In the genomic region with DNA sequence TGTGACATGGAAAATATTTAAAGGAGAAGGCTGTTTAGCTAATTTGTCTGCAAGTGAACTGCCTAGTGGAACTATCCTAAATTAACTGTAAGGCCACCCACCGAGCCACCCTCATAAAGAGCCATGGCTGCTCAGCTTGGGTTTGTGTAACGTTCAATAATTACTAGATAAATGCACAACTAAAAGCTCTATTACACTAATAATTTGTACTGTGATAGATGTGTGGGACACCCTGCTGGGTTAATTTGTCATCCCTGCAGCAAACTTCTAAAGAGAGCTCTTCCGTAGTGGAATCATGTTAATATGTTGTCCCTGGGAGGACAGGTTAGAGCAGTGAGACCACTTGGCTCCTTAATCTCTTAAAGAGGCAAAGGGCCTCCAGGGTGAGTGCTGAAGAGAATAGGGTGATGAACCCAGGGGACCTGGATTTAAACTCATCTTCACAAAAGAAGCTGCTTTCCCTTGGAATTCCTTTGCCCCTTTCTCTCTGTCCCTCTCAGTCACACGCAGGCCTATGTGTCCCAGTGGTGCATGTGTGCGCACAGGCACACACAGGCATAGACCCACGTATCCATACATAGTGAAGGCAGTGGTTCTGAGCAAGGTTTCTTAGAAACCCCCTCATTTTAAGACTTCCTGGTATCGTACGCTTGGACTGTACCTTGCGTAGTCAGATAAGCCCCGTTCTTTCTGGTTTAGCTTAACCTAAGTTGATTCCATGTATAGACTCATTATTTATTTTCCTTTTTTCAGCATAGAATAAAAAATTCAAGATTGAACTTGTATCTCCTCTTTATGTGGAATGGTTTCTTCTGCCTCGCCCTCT, we compare ENCODE assay signal across 26 cellular contexts.
DNase-seq lines count a peak whose midpoint lies in the region; ATAC-seq and TF ChIP-seq lines count a peak whose summit lies in the region.
"Had no signal": no experiment of that assay in that cellular context is flagged by ENCODE, and none has a peak within 500 bp of the region (broad histone marks: within the 10 kb centered on the region; RNA-seq: fewer than 3 reads in every experiment).

No MANE protein-coding gene starts in this region.

- H3K4me2 ChIP-seq in hepatocyte: no peak overlapping the region

- POLR2A ChIA-PET in A673 (lab: Charles Lee; ENCODE audit: low non-redundant PET) (interaction anchor here (0.5 kb wide), 1 partner anchor 114 kb away, joined by 3 read pairs; no protein-coding TSS in a partner anchor), MCF 10A (lab: Yijun Ruan, JAX) (interaction anchor here (0.5 to 0.7 kb wide), 2 partner anchors 214 to 418 kb away, joined by 3 read pairs; no protein-coding TSS in a partner anchor)

- H3K27ac Mint-ChIP-seq in MCF 10A (ENCODE audit: low read depth, unreplicated experiment) (no peak overlapping the region), endothelial cell (ENCODE audit: unreplicated experiment) (no peak overlapping the region)
- H3K27ac Mint-ChIP-seq: activated CD4-positive, alpha-beta T cell treated with anti-CD3 and anti-CD28 coated beads for 36 hours; activated CD8-positive, alpha-beta T cell treated with anti-CD3 and anti-CD28 coated beads, Interleukin-2, amount 10 ng/mL, durations not matched to agents 7 days and 5 days; activated naive CD8-positive, alpha-beta T cell treated with anti-CD3 and anti-CD28 coated beads, Interleukin-2, amount 10 ng/mL, durations not matched to agents 7 days and 5 days; CD8-positive, alpha-beta T cell; progenitor cell of endocrine pancreas had no signal

- no peak for ATAC-seq in GM21447 (IDR thresholded peaks at IDR 0.05; ENCODE audit: unreplicated experiment)
- ATAC-seq in GM18858 (IDR thresholded peaks at IDR 0.05; ENCODE audit: unreplicated experiment): no peak
- ATAC-seq: activated CD4-positive, alpha-beta T cell treated with anti-CD3 and anti-CD28 coated beads for 36 hours; activated CD8-positive, alpha-beta T cell treated with anti-CD3 and anti-CD28 coated beads, Interleukin-2, amount 10 ng/mL, durations not matched to agents 7 days and 5 days; CD8-positive, alpha-beta T cell; esophagus mucosa had no signal

- H4K20me1 ChIP-seq in hepatocyte (ENCODE audit: insufficient read depth, poor library complexity, severe bottlenecking): no peaks in the 10 kb centered on the region

- CTCF ChIA-PET in A673 (lab: Charles Lee): interaction anchor here (0.5 to 1.0 kb wide), 4 partner anchors 11 to 544 kb away, joined by 3 to 6 read pairs (median 3); no protein-coding TSS in a partner anchor
- CTCF ChIA-PET in MCF 10A (lab: Yijun Ruan, JAX): interaction anchor here (0.6 to 1.2 kb wide), 5 partner anchors 56 to 992 kb away, joined by 3 to 4 read pairs (median 3); no protein-coding TSS in a partner anchor

- intact Hi-C loops in A673 (cut with micrococcal nuclease; ENCODE audit: unreplicated experiment): no loop called here
- intact Hi-C loops in MCF 10A (cut with micrococcal nuclease): no loop called here

- H3K36me3 Mint-ChIP-seq in MCF 10A (ENCODE audit: insufficient read depth, unreplicated experiment) (peaks cover 43% of the 10 kb centered on the region), endothelial cell (ENCODE audit: low read depth, unreplicated experiment) (peaks cover 6% of the 10 kb centered on the region)
- H3K36me3 Mint-ChIP-seq: activated naive CD8-positive, alpha-beta T cell treated with anti-CD3 and anti-CD28 coated beads, Interleukin-2, amount 10 ng/mL, durations not matched to agents 7 days and 5 days had no signal

- H3K27ac ChIP-seq in A673 (ENCODE audit: low read depth, low read length, poor library complexity, severe bottlenecking) (no peak overlapping the region), hepatocyte (peak overlapping the region; percentile 33)
- H3K27ac ChIP-seq: ascending aorta, heart right ventricle, uterus had no signal

- H3K27me3 Mint-ChIP-seq in MCF 10A (ENCODE audit: insufficient read depth, unreplicated experiment) (no peaks in the 10 kb centered on the region), endothelial cell (ENCODE audit: unreplicated experiment) (no peaks in the 10 kb centered on the region)
- H3K27me3 Mint-ChIP-seq: activated CD4-positive, alpha-beta T cell treated with anti-CD3 and anti-CD28 coated beads for 36 hours; activated naive CD8-positive, alpha-beta T cell treated with anti-CD3 and anti-CD28 coated beads, Interleukin-2, amount 10 ng/mL, durations not matched to agents 7 days and 5 days; progenitor cell of endocrine pancreas had no signal

- H3K4me1 ChIP-seq in A673 (ENCODE audit: insufficient read depth, low read length, poor library complexity, severe bottlenecking): peaks cover 17% of the 10 kb centered on the region
- no peaks in the 10 kb centered on the region for H3K4me1 ChIP-seq in hepatocyte (ENCODE audit: insufficient read depth)
- H3K4me1 ChIP-seq: uterus had no signal

- no peak overlapping the region for H3K4me3 Mint-ChIP-seq in MCF 10A (ENCODE audit: unreplicated experiment)
- no peak overlapping the region for H3K4me3 Mint-ChIP-seq in endothelial cell (ENCODE audit: unreplicated experiment)
- H3K4me3 Mint-ChIP-seq: activated CD4-positive, alpha-beta T cell treated with anti-CD3 and anti-CD28 coated beads for 36 hours; activated CD8-positive, alpha-beta T cell treated with anti-CD3 and anti-CD28 coated beads, Interleukin-2, amount 10 ng/mL, durations not matched to agents 7 days and 5 days; activated naive CD8-positive, alpha-beta T cell treated with anti-CD3 and anti-CD28 coated beads, Interleukin-2, amount 10 ng/mL, durations not matched to agents 7 days and 5 days; CD8-positive, alpha-beta T cell had no signal

- H3K27me3 ChIP-seq in A673 (replicated peaks; ENCODE audit: insufficient read depth, low read depth, low read length, poor library complexity): no peaks in the 10 kb centered on the region
- no peaks in the 10 kb centered on the region for H3K27me3 ChIP-seq in hepatocyte
- H3K27me3 ChIP-seq: ascending aorta, heart right ventricle, uterus had no signal

- H3K9me2 ChIP-seq in hepatocyte (replicated peaks; ENCODE audit: insufficient read depth): no peaks in the 10 kb centered on the region

- H3K4me1 Mint-ChIP-seq in MCF 10A (ENCODE audit: insufficient read depth, unreplicated experiment) (peaks cover 15% of the 10 kb centered on the region), endothelial cell (ENCODE audit: unreplicated experiment) (no peaks in the 10 kb centered on the region)
- H3K4me1 Mint-ChIP-seq: activated CD4-positive, alpha-beta T cell treated with anti-CD3 and anti-CD28 coated beads for 36 hours had no signal

- peak; percentile 84 for DNase-seq in A673 (ENCODE audit: low spot score)
- peak; percentile 82 for DNase-seq in NCI-H1417 treated with DMSO at 0.1 percent for 48 hours (lab: John Stamatoyannopoulos, UW)
- DNase-seq in NCI-H82 (lab: John Stamatoyannopoulos, UW): peak; percentile 52
- DNase-seq in hepatocyte (ENCODE audit: low spot score): no peak
- DNase-seq in MCF 10A (ENCODE audit: unreplicated experiment): no peak
- DNase-seq in endothelial cell (ENCODE audit: low spot score): no peak
- DNase-seq: activated CD4-positive, alpha-beta T cell treated with anti-CD3 and anti-CD28 coated beads for 36 hours; activated CD8-positive, alpha-beta T cell treated with anti-CD3 and anti-CD28 coated beads, Interleukin-2, amount 10 ng/mL, durations not matched to agents 7 days and 5 days; activated naive CD8-positive, alpha-beta T cell treated with anti-CD3 and anti-CD28 coated beads, Interleukin-2, amount 10 ng/mL, durations not matched to agents 7 days and 5 days; activated T-cell treated with anti-CD3 and anti-CD28 coated beads for 4 hours; caudate nucleus; CD8-positive, alpha-beta T cell; DMS 273 treated with DMSO at 0.1 percent for 48 hours; foreskin fibroblast; heart right ventricle; IMR-90; mammary epithelial cell; NCI-H1092; stimulated activated naive CD4-positive, alpha-beta T cell treated with Interleukin-2 at 50 U/mL for 16 hours; uterus had no signal

- peaks cover 3% of the 10 kb centered on the region for H3K9me3 ChIP-seq in A673 (ENCODE audit: low read depth, low read length, poor library complexity, severe bottlenecking)
- no peaks in the 10 kb centered on the region for H3K9me3 ChIP-seq in hepatocyte (ENCODE audit: low read depth)
- H3K9me3 ChIP-seq: thoracic aorta had no signal

- H3K79me2 ChIP-seq in hepatocyte: no peaks in the 10 kb centered on the region

- TF ChIP-seq CTCF in A673 (conservative IDR thresholded peaks at IDR 0.05; ENCODE audit: low read depth, low read length) (no peak), hepatocyte (IDR thresholded peaks at IDR 0.05; ENCODE audit: poor library complexity) (no peak), MCF 10A (IDR thresholded peaks at IDR 0.05; ENCODE audit: unreplicated experiment) (no peak), endothelial cell (IDR thresholded peaks at IDR 0.05; ENCODE audit: unreplicated experiment) (no peak)

- H2AFZ ChIP-seq in hepatocyte: no peak overlapping the region

- 76% methylated on average over 11 of the region's 11 CpGs for WGBS in hepatocyte (ENCODE audit: low lambda C conversion rate, missing lambda C conversion rate)

- BruUV-seq in A673 (replicated peaks; lab: Mats Ljungman, UMichigan) (no TSS peak), MCF 10A (replicated peaks; lab: Mats Ljungman, UMichigan) (no TSS peak)

- H3K9me3 Mint-ChIP-seq in MCF 10A (ENCODE audit: unreplicated experiment) (no peaks in the 10 kb centered on the region), endothelial cell (ENCODE audit: unreplicated experiment) (no peaks in the 10 kb centered on the region)
- H3K9me3 Mint-ChIP-seq: activated naive CD8-positive, alpha-beta T cell treated with anti-CD3 and anti-CD28 coated beads, Interleukin-2, amount 10 ng/mL, durations not matched to agents 7 days and 5 days; CD8-positive, alpha-beta T cell had no signal

- no peak overlapping the region for H3K4me3 ChIP-seq in A673 (ENCODE audit: low read depth, low read length, poor library complexity, severe bottlenecking)
- no peak overlapping the region for H3K4me3 ChIP-seq in hepatocyte
- H3K4me3 ChIP-seq: ascending aorta, heart right ventricle, thoracic aorta, uterus had no signal

- H3K36me3 ChIP-seq in A673 (ENCODE audit: insufficient read depth, low read length, poor library complexity, severe bottlenecking): peaks cover 14% of the 10 kb centered on the region
- H3K36me3 ChIP-seq in hepatocyte (replicated peaks; ENCODE audit: insufficient read depth, low read depth): no peaks in the 10 kb centered on the region
- H3K36me3 ChIP-seq: uterus had no signal

Comparison
In these comparisons a context has a peak if more than half of its experiments do, and no peak if none do; other contexts are left out.
1. DNase-seq: peak in A673 (single experiment), NCI-H1417 treated with DMSO at 0.1 percent for 48 hours (single experiment) and NCI-H82 (single experiment); none in hepatocyte (single experiment), MCF 10A (single experiment) and endothelial cell (single experiment).